2 cellular contexts compared by ENCODE assay signal in the genomic region with DNA sequence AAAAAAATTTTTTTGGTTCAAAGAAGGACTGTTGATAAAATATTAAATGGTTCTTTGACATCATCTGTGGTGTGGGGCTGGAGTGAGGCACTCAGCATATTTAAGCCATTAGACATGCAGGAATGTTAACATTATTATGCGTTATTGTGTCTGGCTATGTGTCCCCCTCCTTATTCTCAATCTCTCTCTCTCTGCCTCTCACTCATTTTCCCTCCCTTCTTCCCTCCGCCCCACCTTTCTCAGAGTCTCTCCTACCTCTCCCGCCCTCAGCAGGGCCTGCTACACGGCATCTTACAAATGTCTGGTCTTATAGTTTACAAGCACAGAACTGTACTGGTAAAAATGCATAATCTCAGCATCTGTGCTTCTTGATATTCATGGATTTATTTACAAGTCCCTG.
TF ChIP-seq lines count a peak whose summit lies in the region.

No MANE protein-coding gene starts in this region.

TF ChIP-seq in WTC11, 78 proteins besides CTCF, POLR2A, EP300 and RAD21 (continued from another document):
- TF ChIP-seq TCF7 (CRISPR knock-in tag; IDR thresholded peaks at IDR 0.05; ENCODE audit: low read depth) (no peak), HMGXB4 (CRISPR knock-in tag; IDR thresholded peaks at IDR 0.05) (no peak)

TF ChIP-seq in SK-N-SH treated with all-trans-retinoic acid at 6 μM for 48 hours, 23 proteins besides CTCF, POLR2A, EP300 and RAD21:
- TF ChIP-seq TSHZ2 (CRISPR knock-in tag; IDR thresholded peaks at IDR 0.05): no peak
